1 cellular context compared by ENCODE assay signal in genomic region chr6:19845271-19846046, GRCh38.
TF ChIP-seq lines count a peak whose summit lies in the region.

No MANE protein-coding gene starts in this region.

TF ChIP-seq in HepG2, 621 proteins besides CTCF, POLR2A, EP300 and RAD21 (continued from another document):
- TF ChIP-seq, protein P1, sequence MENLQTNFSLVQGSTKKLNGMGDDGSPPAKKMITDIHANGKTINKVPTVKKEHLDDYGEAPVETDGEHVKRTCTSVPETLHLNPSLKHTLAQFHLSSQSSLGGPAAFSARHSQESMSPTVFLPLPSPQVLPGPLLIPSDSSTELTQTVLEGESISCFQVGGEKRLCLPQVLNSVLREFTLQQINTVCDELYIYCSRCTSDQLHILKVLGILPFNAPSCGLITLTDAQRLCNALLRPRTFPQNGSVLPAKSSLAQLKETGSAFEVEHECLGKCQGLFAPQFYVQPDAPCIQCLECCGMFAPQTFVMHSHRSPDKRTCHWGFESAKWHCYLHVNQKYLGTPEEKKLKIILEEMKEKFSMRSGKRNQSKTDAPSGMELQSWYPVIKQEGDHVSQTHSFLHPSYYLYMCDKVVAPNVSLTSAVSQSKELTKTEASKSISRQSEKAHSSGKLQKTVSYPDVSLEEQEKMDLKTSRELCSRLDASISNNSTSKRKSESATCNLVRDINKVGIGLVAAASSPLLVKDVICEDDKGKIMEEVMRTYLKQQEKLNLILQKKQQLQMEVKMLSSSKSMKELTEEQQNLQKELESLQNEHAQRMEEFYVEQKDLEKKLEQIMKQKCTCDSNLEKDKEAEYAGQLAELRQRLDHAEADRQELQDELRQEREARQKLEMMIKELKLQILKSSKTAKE (CRISPR knock-in tag; IDR thresholded peaks at IDR 0.05; ENCODE audit: borderline replicate concordance), result no peak
- TF ChIP-seq, protein P2, sequence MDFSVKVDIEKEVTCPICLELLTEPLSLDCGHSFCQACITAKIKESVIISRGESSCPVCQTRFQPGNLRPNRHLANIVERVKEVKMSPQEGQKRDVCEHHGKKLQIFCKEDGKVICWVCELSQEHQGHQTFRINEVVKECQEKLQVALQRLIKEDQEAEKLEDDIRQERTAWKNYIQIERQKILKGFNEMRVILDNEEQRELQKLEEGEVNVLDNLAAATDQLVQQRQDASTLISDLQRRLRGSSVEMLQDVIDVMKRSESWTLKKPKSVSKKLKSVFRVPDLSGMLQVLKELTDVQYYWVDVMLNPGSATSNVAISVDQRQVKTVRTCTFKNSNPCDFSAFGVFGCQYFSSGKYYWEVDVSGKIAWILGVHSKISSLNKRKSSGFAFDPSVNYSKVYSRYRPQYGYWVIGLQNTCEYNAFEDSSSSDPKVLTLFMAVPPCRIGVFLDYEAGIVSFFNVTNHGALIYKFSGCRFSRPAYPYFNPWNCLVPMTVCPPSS (IDR thresholded peaks at IDR 0.05), result no peak
- TF ChIP-seq ZFP82 (CRISPR knock-in tag; IDR thresholded peaks at IDR 0.05; ENCODE audit: borderline replicate concordance) (no peak), ZNF605 (CRISPR knock-in tag; IDR thresholded peaks at IDR 0.05) (no peak), TCF7L2 (IDR thresholded peaks at IDR 0.05; ENCODE audit: low read depth, low read length) (no peak)
